Comparison of ENCODE assay signal across 1 cellular context in the genomic region with DNA sequence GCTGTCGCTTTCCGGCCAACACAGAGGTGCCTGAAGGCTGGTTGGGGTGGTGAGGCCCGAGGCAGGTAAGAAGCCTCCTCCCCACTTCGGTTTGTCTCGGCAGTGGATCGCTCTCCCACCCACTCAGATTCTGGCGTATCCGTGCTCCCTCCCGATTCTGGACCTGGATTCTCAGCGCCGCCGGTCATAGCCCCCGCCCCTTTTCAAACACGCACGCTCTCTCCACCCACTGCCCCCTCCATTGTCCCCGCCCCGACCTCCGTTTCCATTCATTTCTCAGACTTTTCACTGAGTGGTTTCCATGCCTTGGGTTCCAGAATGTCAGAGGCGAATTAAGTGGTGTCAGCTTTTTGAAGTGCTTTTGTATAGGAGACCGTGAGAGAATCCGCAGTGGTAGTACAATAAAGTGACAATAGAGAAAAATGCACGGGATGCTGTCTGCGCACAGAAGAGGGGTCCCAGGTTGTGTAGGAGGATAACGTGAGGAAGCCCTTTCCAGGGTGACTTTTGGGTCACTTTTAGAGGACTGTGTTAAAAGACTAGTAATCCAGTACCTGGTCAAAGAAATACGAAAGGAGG.
A peak's percentile ranks its signal among the peaks of the same experiment; 100 is the strongest.
TF ChIP-seq lines count a peak whose summit lies in the region.

A gene (plus strand): TSS at position 4 of the 579 bp plus-strand sequence. CDS start 21,221 bp downstream, outside the sequence.

TF ChIP-seq in HEK293, 187 proteins besides CTCF, POLR2A, EP300 and RAD21 (continued from another document and continues in another):
- TF ChIP-seq KLF8 (tag by site-specific recombination; IDR thresholded peaks at IDR 0.05) (peak; percentile 84), ZNF624 (tag by site-specific recombination; IDR thresholded peaks at IDR 0.05) (no peak), ZNF561 (tag by site-specific recombination; IDR thresholded peaks at IDR 0.05; ENCODE audit: borderline replicate concordance) (peak; percentile 18; the same call in 1 of the 2 replicates), KLF9 (tag by site-specific recombination; IDR thresholded peaks at IDR 0.05; ENCODE audit: low read depth) (peak; percentile 76), YY1 (tag by site-specific recombination; IDR thresholded peaks at IDR 0.05) (peak; percentile 53; the same call in 1 of the 2 replicates), ZNF623 (tag by site-specific recombination; IDR thresholded peaks at IDR 0.05) (peak; percentile 21; the same call in 1 of the 2 replicates), WT1 (tag by site-specific recombination; IDR thresholded peaks at IDR 0.05) (peak; percentile 67), ZNF239 (tag by site-specific recombination; IDR thresholded peaks at IDR 0.05) (0 out of 2 replicates have a peak, but pooled peaks have one; percentile 28), ZFHX2 (tag by site-specific recombination; conservative IDR thresholded peaks at IDR 0.05) (peak; percentile 90), ZBTB17 (tag by site-specific recombination; IDR thresholded peaks at IDR 0.05) (peak; percentile 89), MZF1 (tag by site-specific recombination; IDR thresholded peaks at IDR 0.05; ENCODE audit: borderline replicate concordance) (no peak; the same call in 1 of the 2 replicates), ZBTB7A (tag by site-specific recombination; IDR thresholded peaks at IDR 0.05; ENCODE audit: low read depth) (peak; percentile 77; the same call in 1 of the 2 replicates), SP7 (tag by site-specific recombination; IDR thresholded peaks at IDR 0.05) (peak; percentile 89), ZNF501 (tag by site-specific recombination; IDR thresholded peaks at IDR 0.05) (peak; percentile 91), KLF16 (tag by site-specific recombination; IDR thresholded peaks at IDR 0.05) (peak; percentile 97), ZNF791 (tag by site-specific recombination; IDR thresholded peaks at IDR 0.05) (no peak), KLF7 (tag by site-specific recombination; IDR thresholded peaks at IDR 0.05; ENCODE audit: borderline replicate concordance) (no peak; the same call in 1 of the 2 replicates), YY2 (tag by site-specific recombination; IDR thresholded peaks at IDR 0.05) (no peak), GLI4 (tag by site-specific recombination; IDR thresholded peaks at IDR 0.05) (peak; percentile 76; the same call in 1 of the 2 replicates), ZSCAN23 (tag by site-specific recombination; IDR thresholded peaks at IDR 0.05) (0 out of 2 replicates have a peak, but pooled peaks have one; percentile 57), ZNF394 (tag by site-specific recombination; IDR thresholded peaks at IDR 0.05; ENCODE audit: borderline replicate concordance) (0 out of 2 replicates have a peak, but pooled peaks have one; percentile 34), ZNF24 (tag by site-specific recombination; IDR thresholded peaks at IDR 0.05) (peak; percentile 86; the same call in 1 of the 2 replicates), ZBTB1 (tag by site-specific recombination; IDR thresholded peaks at IDR 0.05) (0 out of 2 replicates have a peak, but pooled peaks have one; percentile 29), ZSCAN16 (tag by site-specific recombination; IDR thresholded peaks at IDR 0.05) (no peak), KLF1 (tag by site-specific recombination; IDR thresholded peaks at IDR 0.05) (peak; percentile 48), OVOL3 (tag by site-specific recombination; IDR thresholded peaks at IDR 0.05) (no peak), ZNF2 (tag by site-specific recombination; IDR thresholded peaks at IDR 0.05) (peak; percentile 85; the same call in 1 of the 2 replicates), ZBTB20 (tag by site-specific recombination; IDR thresholded peaks at IDR 0.05) (0 out of 2 replicates have a peak, but pooled peaks have one; percentile 33)
- TF ChIP-seq, protein P1, sequence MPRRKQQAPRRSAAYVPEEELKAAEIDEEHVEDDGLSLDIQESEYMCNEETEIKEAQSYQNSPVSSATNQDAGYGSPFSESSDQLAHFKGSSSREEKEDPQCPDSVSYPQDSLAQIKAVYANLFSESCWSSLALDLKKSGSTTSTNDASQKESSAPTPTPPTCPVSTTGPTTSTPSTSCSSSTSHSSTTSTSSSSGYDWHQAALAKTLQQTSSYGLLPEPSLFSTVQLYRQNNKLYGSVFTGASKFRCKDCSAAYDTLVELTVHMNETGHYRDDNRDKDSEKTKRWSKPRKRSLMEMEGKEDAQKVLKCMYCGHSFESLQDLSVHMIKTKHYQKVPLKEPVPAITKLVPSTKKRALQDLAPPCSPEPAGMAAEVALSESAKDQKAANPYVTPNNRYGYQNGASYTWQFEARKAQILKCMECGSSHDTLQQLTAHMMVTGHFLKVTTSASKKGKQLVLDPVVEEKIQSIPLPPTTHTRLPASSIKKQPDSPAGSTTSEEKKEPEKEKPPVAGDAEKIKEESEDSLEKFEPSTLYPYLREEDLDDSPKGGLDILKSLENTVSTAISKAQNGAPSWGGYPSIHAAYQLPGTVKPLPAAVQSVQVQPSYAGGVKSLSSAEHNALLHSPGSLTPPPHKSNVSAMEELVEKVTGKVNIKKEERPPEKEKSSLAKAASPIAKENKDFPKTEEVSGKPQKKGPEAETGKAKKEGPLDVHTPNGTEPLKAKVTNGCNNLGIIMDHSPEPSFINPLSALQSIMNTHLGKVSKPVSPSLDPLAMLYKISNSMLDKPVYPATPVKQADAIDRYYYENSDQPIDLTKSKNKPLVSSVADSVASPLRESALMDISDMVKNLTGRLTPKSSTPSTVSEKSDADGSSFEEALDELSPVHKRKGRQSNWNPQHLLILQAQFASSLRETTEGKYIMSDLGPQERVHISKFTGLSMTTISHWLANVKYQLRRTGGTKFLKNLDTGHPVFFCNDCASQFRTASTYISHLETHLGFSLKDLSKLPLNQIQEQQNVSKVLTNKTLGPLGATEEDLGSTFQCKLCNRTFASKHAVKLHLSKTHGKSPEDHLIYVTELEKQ (tag by site-specific recombination; IDR thresholded peaks at IDR 0.05; ENCODE audit: borderline replicate concordance), result peak; percentile 67; the same call in 1 of the 2 replicates
- TF ChIP-seq, protein P2, sequence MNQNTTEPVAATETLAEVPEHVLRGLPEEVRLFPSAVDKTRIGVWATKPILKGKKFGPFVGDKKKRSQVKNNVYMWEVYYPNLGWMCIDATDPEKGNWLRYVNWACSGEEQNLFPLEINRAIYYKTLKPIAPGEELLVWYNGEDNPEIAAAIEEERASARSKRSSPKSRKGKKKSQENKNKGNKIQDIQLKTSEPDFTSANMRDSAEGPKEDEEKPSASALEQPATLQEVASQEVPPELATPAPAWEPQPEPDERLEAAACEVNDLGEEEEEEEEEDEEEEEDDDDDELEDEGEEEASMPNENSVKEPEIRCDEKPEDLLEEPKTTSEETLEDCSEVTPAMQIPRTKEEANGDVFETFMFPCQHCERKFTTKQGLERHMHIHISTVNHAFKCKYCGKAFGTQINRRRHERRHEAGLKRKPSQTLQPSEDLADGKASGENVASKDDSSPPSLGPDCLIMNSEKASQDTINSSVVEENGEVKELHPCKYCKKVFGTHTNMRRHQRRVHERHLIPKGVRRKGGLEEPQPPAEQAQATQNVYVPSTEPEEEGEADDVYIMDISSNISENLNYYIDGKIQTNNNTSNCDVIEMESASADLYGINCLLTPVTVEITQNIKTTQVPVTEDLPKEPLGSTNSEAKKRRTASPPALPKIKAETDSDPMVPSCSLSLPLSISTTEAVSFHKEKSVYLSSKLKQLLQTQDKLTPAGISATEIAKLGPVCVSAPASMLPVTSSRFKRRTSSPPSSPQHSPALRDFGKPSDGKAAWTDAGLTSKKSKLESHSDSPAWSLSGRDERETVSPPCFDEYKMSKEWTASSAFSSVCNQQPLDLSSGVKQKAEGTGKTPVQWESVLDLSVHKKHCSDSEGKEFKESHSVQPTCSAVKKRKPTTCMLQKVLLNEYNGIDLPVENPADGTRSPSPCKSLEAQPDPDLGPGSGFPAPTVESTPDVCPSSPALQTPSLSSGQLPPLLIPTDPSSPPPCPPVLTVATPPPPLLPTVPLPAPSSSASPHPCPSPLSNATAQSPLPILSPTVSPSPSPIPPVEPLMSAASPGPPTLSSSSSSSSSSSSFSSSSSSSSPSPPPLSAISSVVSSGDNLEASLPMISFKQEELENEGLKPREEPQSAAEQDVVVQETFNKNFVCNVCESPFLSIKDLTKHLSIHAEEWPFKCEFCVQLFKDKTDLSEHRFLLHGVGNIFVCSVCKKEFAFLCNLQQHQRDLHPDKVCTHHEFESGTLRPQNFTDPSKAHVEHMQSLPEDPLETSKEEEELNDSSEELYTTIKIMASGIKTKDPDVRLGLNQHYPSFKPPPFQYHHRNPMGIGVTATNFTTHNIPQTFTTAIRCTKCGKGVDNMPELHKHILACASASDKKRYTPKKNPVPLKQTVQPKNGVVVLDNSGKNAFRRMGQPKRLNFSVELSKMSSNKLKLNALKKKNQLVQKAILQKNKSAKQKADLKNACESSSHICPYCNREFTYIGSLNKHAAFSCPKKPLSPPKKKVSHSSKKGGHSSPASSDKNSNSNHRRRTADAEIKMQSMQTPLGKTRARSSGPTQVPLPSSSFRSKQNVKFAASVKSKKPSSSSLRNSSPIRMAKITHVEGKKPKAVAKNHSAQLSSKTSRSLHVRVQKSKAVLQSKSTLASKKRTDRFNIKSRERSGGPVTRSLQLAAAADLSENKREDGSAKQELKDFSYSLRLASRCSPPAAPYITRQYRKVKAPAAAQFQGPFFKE (tag by site-specific recombination; IDR thresholded peaks at IDR 0.05; ENCODE audit: borderline replicate concordance), result no peak
- TF ChIP-seq, protein P3, sequence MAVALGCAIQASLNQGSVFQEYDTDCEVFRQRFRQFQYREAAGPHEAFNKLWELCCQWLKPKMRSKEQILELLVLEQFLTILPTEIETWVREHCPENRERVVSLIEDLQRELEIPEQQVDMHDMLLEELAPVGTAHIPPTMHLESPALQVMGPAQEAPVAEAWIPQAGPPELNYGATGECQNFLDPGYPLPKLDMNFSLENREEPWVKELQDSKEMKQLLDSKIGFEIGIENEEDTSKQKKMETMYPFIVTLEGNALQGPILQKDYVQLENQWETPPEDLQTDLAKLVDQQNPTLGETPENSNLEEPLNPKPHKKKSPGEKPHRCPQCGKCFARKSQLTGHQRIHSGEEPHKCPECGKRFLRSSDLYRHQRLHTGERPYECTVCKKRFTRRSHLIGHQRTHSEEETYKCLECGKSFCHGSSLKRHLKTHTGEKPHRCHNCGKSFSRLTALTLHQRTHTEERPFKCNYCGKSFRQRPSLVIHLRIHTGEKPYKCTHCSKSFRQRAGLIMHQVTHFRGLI (tag by site-specific recombination; IDR thresholded peaks at IDR 0.05), result no peak
- TF ChIP-seq, protein P4, sequence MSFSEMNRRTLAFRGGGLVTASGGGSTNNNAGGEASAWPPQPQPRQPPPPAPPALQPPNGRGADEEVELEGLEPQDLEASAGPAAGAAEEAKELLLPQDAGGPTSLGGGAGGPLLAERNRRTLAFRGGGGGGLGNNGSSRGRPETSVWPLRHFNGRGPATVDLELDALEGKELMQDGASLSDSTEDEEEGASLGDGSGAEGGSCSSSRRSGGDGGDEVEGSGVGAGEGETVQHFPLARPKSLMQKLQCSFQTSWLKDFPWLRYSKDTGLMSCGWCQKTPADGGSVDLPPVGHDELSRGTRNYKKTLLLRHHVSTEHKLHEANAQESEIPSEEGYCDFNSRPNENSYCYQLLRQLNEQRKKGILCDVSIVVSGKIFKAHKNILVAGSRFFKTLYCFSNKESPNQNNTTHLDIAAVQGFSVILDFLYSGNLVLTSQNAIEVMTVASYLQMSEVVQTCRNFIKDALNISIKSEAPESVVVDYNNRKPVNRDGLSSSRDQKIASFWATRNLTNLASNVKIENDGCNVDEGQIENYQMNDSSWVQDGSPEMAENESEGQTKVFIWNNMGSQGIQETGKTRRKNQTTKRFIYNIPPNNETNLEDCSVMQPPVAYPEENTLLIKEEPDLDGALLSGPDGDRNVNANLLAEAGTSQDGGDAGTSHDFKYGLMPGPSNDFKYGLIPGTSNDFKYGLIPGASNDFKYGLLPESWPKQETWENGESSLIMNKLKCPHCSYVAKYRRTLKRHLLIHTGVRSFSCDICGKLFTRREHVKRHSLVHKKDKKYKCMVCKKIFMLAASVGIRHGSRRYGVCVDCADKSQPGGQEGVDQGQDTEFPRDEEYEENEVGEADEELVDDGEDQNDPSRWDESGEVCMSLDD (tag by site-specific recombination; IDR thresholded peaks at IDR 0.05), result 0 out of 2 replicates have a peak, but pooled peaks have one; percentile 38
- TF ChIP-seq, protein P5, sequence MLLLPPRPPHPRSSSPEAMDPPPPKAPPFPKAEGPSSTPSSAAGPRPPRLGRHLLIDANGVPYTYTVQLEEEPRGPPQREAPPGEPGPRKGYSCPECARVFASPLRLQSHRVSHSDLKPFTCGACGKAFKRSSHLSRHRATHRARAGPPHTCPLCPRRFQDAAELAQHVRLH (tag by site-specific recombination; IDR thresholded peaks at IDR 0.05), result peak; percentile 65; the same call in 1 of the 2 replicates
- TF ChIP-seq, protein P6, sequence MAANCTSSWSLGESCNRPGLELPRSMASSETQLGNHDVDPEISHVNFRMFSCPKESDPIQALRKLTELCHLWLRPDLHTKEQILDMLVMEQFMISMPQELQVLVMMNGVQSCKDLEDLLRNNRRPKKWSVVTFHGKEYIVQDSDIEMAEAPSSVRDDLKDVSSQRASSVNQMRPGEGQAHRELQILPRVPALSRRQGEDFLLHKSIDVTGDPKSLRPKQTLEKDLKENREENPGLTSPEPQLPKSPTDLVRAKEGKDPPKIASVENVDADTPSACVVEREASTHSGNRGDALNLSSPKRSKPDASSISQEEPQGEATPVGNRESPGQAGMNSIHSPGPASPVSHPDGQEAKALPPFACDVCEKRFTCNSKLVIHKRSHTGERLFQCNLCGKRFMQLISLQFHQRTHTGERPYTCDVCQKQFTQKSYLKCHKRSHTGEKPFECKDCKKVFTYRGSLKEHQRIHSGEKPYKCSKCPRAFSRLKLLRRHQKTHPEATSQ (tag by site-specific recombination; IDR thresholded peaks at IDR 0.05), result peak; percentile 97
- TF ChIP-seq, protein P7, sequence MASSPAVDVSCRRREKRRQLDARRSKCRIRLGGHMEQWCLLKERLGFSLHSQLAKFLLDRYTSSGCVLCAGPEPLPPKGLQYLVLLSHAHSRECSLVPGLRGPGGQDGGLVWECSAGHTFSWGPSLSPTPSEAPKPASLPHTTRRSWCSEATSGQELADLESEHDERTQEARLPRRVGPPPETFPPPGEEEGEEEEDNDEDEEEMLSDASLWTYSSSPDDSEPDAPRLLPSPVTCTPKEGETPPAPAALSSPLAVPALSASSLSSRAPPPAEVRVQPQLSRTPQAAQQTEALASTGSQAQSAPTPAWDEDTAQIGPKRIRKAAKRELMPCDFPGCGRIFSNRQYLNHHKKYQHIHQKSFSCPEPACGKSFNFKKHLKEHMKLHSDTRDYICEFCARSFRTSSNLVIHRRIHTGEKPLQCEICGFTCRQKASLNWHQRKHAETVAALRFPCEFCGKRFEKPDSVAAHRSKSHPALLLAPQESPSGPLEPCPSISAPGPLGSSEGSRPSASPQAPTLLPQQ (tag by site-specific recombination; IDR thresholded peaks at IDR 0.05), result peak; percentile 77
- TF ChIP-seq, protein P8, sequence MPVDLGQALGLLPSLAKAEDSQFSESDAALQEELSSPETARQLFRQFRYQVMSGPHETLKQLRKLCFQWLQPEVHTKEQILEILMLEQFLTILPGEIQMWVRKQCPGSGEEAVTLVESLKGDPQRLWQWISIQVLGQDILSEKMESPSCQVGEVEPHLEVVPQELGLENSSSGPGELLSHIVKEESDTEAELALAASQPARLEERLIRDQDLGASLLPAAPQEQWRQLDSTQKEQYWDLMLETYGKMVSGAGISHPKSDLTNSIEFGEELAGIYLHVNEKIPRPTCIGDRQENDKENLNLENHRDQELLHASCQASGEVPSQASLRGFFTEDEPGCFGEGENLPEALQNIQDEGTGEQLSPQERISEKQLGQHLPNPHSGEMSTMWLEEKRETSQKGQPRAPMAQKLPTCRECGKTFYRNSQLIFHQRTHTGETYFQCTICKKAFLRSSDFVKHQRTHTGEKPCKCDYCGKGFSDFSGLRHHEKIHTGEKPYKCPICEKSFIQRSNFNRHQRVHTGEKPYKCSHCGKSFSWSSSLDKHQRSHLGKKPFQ (tag by site-specific recombination; IDR thresholded peaks at IDR 0.05), result no peak
